In genomic region chr1:168879906-168880734, GRCh38 we compare ENCODE assay signal across 12 cellular contexts.
A peak's percentile ranks its signal among the peaks of the same experiment; 100 is the strongest.
DNase-seq lines count a peak whose midpoint lies in the region; ATAC-seq and TF ChIP-seq lines count a peak whose summit lies in the region.
"Had no signal": no experiment of that assay in that cellular context is flagged by ENCODE, and none has a peak within 500 bp of the region (broad histone marks: within the 10 kb centered on the region; RNA-seq: fewer than 3 reads in every experiment).

No MANE protein-coding gene starts in this region.

- no peak overlapping the region for H3K27ac Mint-ChIP-seq in T-cell
- H3K27ac Mint-ChIP-seq in T-helper 17 cell: no peak overlapping the region
- H3K27ac Mint-ChIP-seq: IgD-negative memory B cell had no signal

- TF ChIP-seq CTCF in SK-N-SH (IDR thresholded peaks at IDR 0.05) (no peak), left ventricle myocardium inferior (IDR thresholded peaks at IDR 0.05; ENCODE audit: borderline replicate concordance) (no peak), sigmoid colon (IDR thresholded peaks at IDR 0.05) (no peak)

- DNase-seq in HT-29 (ENCODE audit: low spot score) (peak; percentile 54), SK-N-SH (no peak), left ventricle myocardium inferior (peak; percentile 20), sigmoid colon (peak; percentile 71), T-cell (no peak), T-helper 17 cell (no peak), SW480 (ENCODE audit: low spot score) (no peak)
- DNase-seq: activated CD4-positive, alpha-beta T cell treated with anti-CD3 and anti-CD28 coated beads, Interleukin-2, amount 50 U/mL, for 48 hours; DMS79 had no signal

- H3K4me3 ChIP-seq in SK-N-SH (ENCODE audit: low read depth in 2 of 2, low read length in 1 of 2): no peak overlapping the region
- peak overlapping the region; percentile 33 for H3K4me3 ChIP-seq in left ventricle myocardium inferior
- H3K4me3 ChIP-seq in sigmoid colon: no peak overlapping the region

- H3K9me3 ChIP-seq in SK-N-SH (no peaks in the 10 kb centered on the region; the same call in 1 of the 2 replicates), left ventricle myocardium inferior (replicated peaks) (peaks cover 6% of the 10 kb centered on the region), sigmoid colon (no peaks in the 10 kb centered on the region), T-helper 17 cell (ENCODE audit: control insufficient read depth, low read length, poor library complexity, severe bottlenecking) (no peaks in the 10 kb centered on the region)

- TF ChIP-seq EP300 in SK-N-SH (IDR thresholded peaks at IDR 0.05; ENCODE audit: borderline replicate concordance in 1 of 2, low read depth in 1 of 2, low read length in 1 of 2) (no peak), sigmoid colon (IDR thresholded peaks at IDR 0.05) (no peak)

- peak overlapping the region; percentile 49 for H2AFZ ChIP-seq in SK-N-SH (ENCODE audit: low read depth)

- H3K27me3 ChIP-seq in SK-N-SH (ENCODE audit: insufficient read depth) (no peaks in the 10 kb centered on the region), left ventricle myocardium inferior (ENCODE audit: low read depth) (no peaks in the 10 kb centered on the region), sigmoid colon (no peaks in the 10 kb centered on the region)

- POLR2A ChIA-PET in SK-N-SH (lab: Yijun Ruan, JAX) (no interaction called here), T-cell (lab: Charles Lee) (interaction anchor here in 1 of 2 donors (0.5 to 0.6 kb wide), 2 partner anchors 77 to 589 kb away, joined by 3 to 5 read pairs; no protein-coding TSS in a partner anchor)

- H3K9ac ChIP-seq in SK-N-SH: no peak overlapping the region

- H3K27ac ChIP-seq in SK-N-SH (ENCODE audit: low read depth in 2 of 2, low read length in 1 of 2) (no peak overlapping the region), left ventricle myocardium inferior (replicated peaks) (peak overlapping the region; percentile 59), sigmoid colon (peak overlapping the region; percentile 3 to 52 (median 30))

- H3K4me1 Mint-ChIP-seq in T-cell: peaks cover 0 to 5% (median 0%) of the 10 kb centered on the region in 3 donors
- no peaks in the 10 kb centered on the region for H3K4me1 Mint-ChIP-seq in T-helper 17 cell
- H3K4me1 Mint-ChIP-seq: IgD-negative memory B cell had no signal

- H3K36me3 Mint-ChIP-seq in T-cell (no peaks in the 10 kb centered on the region), T-helper 17 cell (ENCODE audit: low read depth) (peaks cover 3% of the 10 kb centered on the region)
- H3K36me3 Mint-ChIP-seq: IgD-negative memory B cell had no signal

- H3K4me1 ChIP-seq in SK-N-SH (ENCODE audit: control insufficient read depth in 1 of 2, insufficient read depth in 2 of 2, low read depth in 1 of 2, low read length in 1 of 2) (peaks cover 0 to 3% of the 10 kb centered on the region in 2 experiments; a peak in 2 of 4 replicates), left ventricle myocardium inferior (peaks cover 23% of the 10 kb centered on the region), sigmoid colon (peaks cover 0 to 10% (median 2%) of the 10 kb centered on the region in 4 donors)

- H3K9me3 Mint-ChIP-seq in T-cell: peaks cover 0 to 5% (median 0%) of the 10 kb centered on the region in 3 donors

- TF ChIP-seq POLR2A in sigmoid colon (IDR thresholded peaks at IDR 0.05): no peak

- H3F3A ChIP-seq in SK-N-SH (replicated peaks; ENCODE audit: insufficient read depth): no peaks in the 10 kb centered on the region

- 71% methylated on average over 10 of the region's 10 CpGs for WGBS in SK-N-SH (ENCODE audit: low lambda C conversion rate)
- WGBS in sigmoid colon, 2 donors: 10 to 53% methylated on average over 10 of the region's 10 CpGs

- intact Hi-C loops in left ventricle myocardium inferior (cut with micrococcal nuclease) (no loop called here), sigmoid colon (cut with DNase I) (no loop called here)

- CTCF ChIA-PET in SK-N-SH (lab: Yijun Ruan, JAX): interaction anchor here (0.9 to 1.9 kb wide), 2 partner anchors 277 to 468 kb away, joined by 3 to 6 read pairs; no protein-coding TSS in a partner anchor
- CTCF ChIA-PET in T-cell (lab: Charles Lee): no interaction called here

- H3K27me3 Mint-ChIP-seq in T-cell: no peaks in the 10 kb centered on the region
- H3K27me3 Mint-ChIP-seq in T-helper 17 cell: no peaks in the 10 kb centered on the region

- H3K79me2 ChIP-seq in SK-N-SH (ENCODE audit: insufficient read depth): no peaks in the 10 kb centered on the region

- H3K4me2 ChIP-seq in SK-N-SH: no peak overlapping the region

- H3K36me3 ChIP-seq in SK-N-SH (replicated peaks in 1 of 2; ENCODE audit: control insufficient read depth in 1 of 2, insufficient read depth in 2 of 2, low read length in 1 of 2): no peaks in the 10 kb centered on the region
- H3K36me3 ChIP-seq in left ventricle myocardium inferior: no peaks in the 10 kb centered on the region
- no peaks in the 10 kb centered on the region for H3K36me3 ChIP-seq in sigmoid colon

- ATAC-seq in T-cell (replicated peaks in 1 of 4) (no peak), T-helper 17 cell (no peak), GM19467 (IDR thresholded peaks at IDR 0.05; ENCODE audit: unreplicated experiment) (no peak)
- ATAC-seq: Panc1 had no signal

- H3K4me3 Mint-ChIP-seq in T-cell (no peak overlapping the region), T-helper 17 cell (no peak overlapping the region)
- H3K4me3 Mint-ChIP-seq: IgD-negative memory B cell had no signal

- H4K20me1 ChIP-seq in SK-N-SH (ENCODE audit: insufficient read depth): no peaks in the 10 kb centered on the region

- TF ChIP-seq RAD21 in SK-N-SH (IDR thresholded peaks at IDR 0.05; ENCODE audit: low read length): no peak

- H3K9me2 ChIP-seq in SK-N-SH: no peaks in the 10 kb centered on the region

TF ChIP-seq in SK-N-SH, 30 proteins besides CTCF, POLR2A, EP300 and RAD21:
- no peak for TF ChIP-seq RFX5 (IDR thresholded peaks at IDR 0.05; ENCODE audit: low read length)
- no peak for TF ChIP-seq SMC3 (IDR thresholded peaks at IDR 0.05; ENCODE audit: low read depth, low read length)
- no peak for TF ChIP-seq USF1 (IDR thresholded peaks at IDR 0.05; ENCODE audit: borderline replicate concordance, low read depth)
- TF ChIP-seq MAX (IDR thresholded peaks at IDR 0.05; ENCODE audit: low read depth): no peak
- no peak for TF ChIP-seq ZBTB33 (IDR thresholded peaks at IDR 0.05; ENCODE audit: borderline replicate concordance, low read depth)
- no peak for TF ChIP-seq TCF12 (IDR thresholded peaks at IDR 0.05)
- no peak for TF ChIP-seq JUND (IDR thresholded peaks at IDR 0.05)
- no peak for TF ChIP-seq NFIC (IDR thresholded peaks at IDR 0.05; ENCODE audit: borderline replicate concordance)
- no peak for TF ChIP-seq REST (IDR thresholded peaks at IDR 0.05; ENCODE audit: low read depth, low read length)
TF ChIP-seq in SK-N-SH: peak in this region for 0.

Comparison
In these comparisons a context has a peak if more than half of its experiments do, and no peak if none do; other contexts are left out.
1. DNase-seq: peak in HT-29 (single experiment), left ventricle myocardium inferior (single experiment) and sigmoid colon (single experiment); none in SK-N-SH (single experiment), T-cell (0 of 34), T-helper 17 cell (0 of 3) and SW480 (single experiment).
2. H3K27ac ChIP-seq: peak in left ventricle myocardium inferior (single experiment) and sigmoid colon (4 of 4); none in SK-N-SH (0 of 2).